ENCODE assay signal across 17 cellular contexts in the genomic region with DNA sequence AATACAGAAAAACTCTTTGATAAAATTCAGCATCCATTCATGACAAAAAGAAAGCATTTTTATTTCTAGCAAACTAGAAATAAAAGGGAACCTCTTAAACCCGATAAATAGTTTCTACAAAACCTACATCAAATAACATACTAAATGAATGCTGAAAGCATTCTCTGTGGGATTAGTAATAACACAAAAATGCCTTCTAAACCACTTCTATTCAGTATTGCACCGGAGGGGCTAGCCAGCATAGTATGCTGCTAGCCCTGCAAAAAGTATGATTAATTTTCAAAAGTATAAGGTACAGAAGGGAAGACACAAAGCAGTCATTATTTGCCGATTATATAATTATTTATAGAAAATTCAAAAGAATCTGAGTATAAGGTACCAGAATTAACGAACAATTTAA.
A peak's percentile ranks its signal among the peaks of the same experiment; 100 is the strongest.
DNase-seq lines count a peak whose midpoint lies in the region; ATAC-seq, FAIRE-seq and TF ChIP-seq lines count a peak whose summit lies in the region.
"Had no signal": no experiment of that assay in that cellular context is flagged by ENCODE, and none has a peak within 500 bp of the region (broad histone marks: within the 10 kb centered on the region; RNA-seq: fewer than 3 reads in every experiment).

No MANE protein-coding gene starts in this region.

- POLR2A ChIA-PET in CD4-positive, alpha-beta T cell (lab: Charles Lee), result no interaction called here

- H3K27ac ChIP-seq in astrocyte (ENCODE audit: low read depth, low read length), result peak overlapping the region; percentile 17
- no peak overlapping the region for H3K27ac ChIP-seq in CD4-positive, alpha-beta T cell (ENCODE audit: low read depth, low read length)
- H3K27ac ChIP-seq: esophagus squamous epithelium, parathyroid adenoma had no signal

- ATAC-seq in CD4-positive, alpha-beta T cell (ENCODE audit: poor library complexity), result no peak
- ATAC-seq: mucosa of descending colon had no signal

- no peaks in the 10 kb centered on the region for H3K36me3 Mint-ChIP-seq in astrocyte (ENCODE audit: low read depth, unreplicated experiment)
- peaks cover 11% of the 10 kb centered on the region for H3K36me3 Mint-ChIP-seq in CD4-positive, alpha-beta T cell (ENCODE audit: low read depth)

- peak overlapping the region; percentile 61 for H3K4me2 ChIP-seq in astrocyte (ENCODE audit: low read length)

- H3K27me3 ChIP-seq in astrocyte (ENCODE audit: insufficient read depth, low read length), result no peaks in the 10 kb centered on the region
- H3K27me3 ChIP-seq in CD4-positive, alpha-beta T cell (ENCODE audit: control insufficient read depth, insufficient read depth, low read length), result no peaks in the 10 kb centered on the region
- H3K27me3 ChIP-seq: esophagus squamous epithelium had no signal

- CTCF ChIA-PET in CD4-positive, alpha-beta T cell (lab: Charles Lee), result no interaction called here

- no peaks in the 10 kb centered on the region for H3K9me3 ChIP-seq in astrocyte (ENCODE audit: insufficient read depth, low read depth, low read length)
- H3K9me3 ChIP-seq in CD4-positive, alpha-beta T cell (ENCODE audit: control insufficient read depth, low read length), result no peaks in the 10 kb centered on the region
- H3K9me3 ChIP-seq: esophagus squamous epithelium, mucosa of descending colon had no signal

- peak overlapping the region; percentile 42 for H3K9ac ChIP-seq in astrocyte (ENCODE audit: low read length)
- H3K9ac ChIP-seq: parathyroid adenoma had no signal

- no peaks in the 10 kb centered on the region for H3K79me2 ChIP-seq in astrocyte (ENCODE audit: insufficient read depth, low read length)
- H3K79me2 ChIP-seq: parathyroid adenoma had no signal

- no peak overlapping the region for H3K4me3 Mint-ChIP-seq in astrocyte (ENCODE audit: unreplicated experiment)
- no peak overlapping the region for H3K4me3 Mint-ChIP-seq in CD4-positive, alpha-beta T cell

- H3K27me3 Mint-ChIP-seq in astrocyte (ENCODE audit: low read depth, unreplicated experiment), result no peaks in the 10 kb centered on the region
- H3K27me3 Mint-ChIP-seq in CD4-positive, alpha-beta T cell, result no peaks in the 10 kb centered on the region

- no peaks in the 10 kb centered on the region for H3K9me3 Mint-ChIP-seq in astrocyte (ENCODE audit: unreplicated experiment)
- no peaks in the 10 kb centered on the region for H3K9me3 Mint-ChIP-seq in CD4-positive, alpha-beta T cell

- FAIRE-seq in HTR-8/SVneo (lab: Jason Lieb, UNC) (no peak), astrocyte (lab: Jason Lieb, UNC) (no peak)
- FAIRE-seq: islet of Langerhans had no signal

- no peak overlapping the region for H3K4me3 ChIP-seq in astrocyte (ENCODE audit: insufficient read depth, low read depth, low read length)
- H3K4me3 ChIP-seq: esophagus squamous epithelium, mucosa of descending colon had no signal

- H3K27ac Mint-ChIP-seq in astrocyte (ENCODE audit: unreplicated experiment), result peak overlapping the region; percentile 95
- no peak overlapping the region for H3K27ac Mint-ChIP-seq in CD4-positive, alpha-beta T cell

- no peaks in the 10 kb centered on the region for H4K20me1 ChIP-seq in astrocyte (ENCODE audit: insufficient read depth, low read length)

- peaks cover 13% of the 10 kb centered on the region for H3K4me1 ChIP-seq in astrocyte (ENCODE audit: insufficient read depth, low read length)
- H3K4me1 ChIP-seq: parathyroid adenoma had no signal

- no peak overlapping the region for H2AFZ ChIP-seq in astrocyte (ENCODE audit: low read depth, low read length)
- H2AFZ ChIP-seq: parathyroid adenoma had no signal

- TF ChIP-seq CTCF in astrocyte (IDR thresholded peaks at IDR 0.05; ENCODE audit: insufficient read depth, low read depth, low read length), result no peak
- TF ChIP-seq CTCF in CD4-positive, alpha-beta T cell (IDR thresholded peaks at IDR 0.05), result no peak

- no peaks in the 10 kb centered on the region for H3K36me3 ChIP-seq in astrocyte (ENCODE audit: insufficient read depth, low read length)
- H3K36me3 ChIP-seq: esophagus squamous epithelium had no signal

- intact Hi-C loops in CD4-positive, alpha-beta T cell (cut with DNase I, micrococcal nuclease), result no loop called here

- H3K4me1 Mint-ChIP-seq in astrocyte (ENCODE audit: low read depth, unreplicated experiment), result peaks cover 19% of the 10 kb centered on the region
- H3K4me1 Mint-ChIP-seq in CD4-positive, alpha-beta T cell (ENCODE audit: low read depth), result peaks cover 6% of the 10 kb centered on the region

- peak; percentile 69 for DNase-seq in AG08395 (ENCODE audit: low spot score)
- DNase-seq in HTR-8/SVneo (ENCODE audit: insufficient read length, low spot score), result peak; percentile 48
- DNase-seq in astrocyte (ENCODE audit: low read depth), result peak; percentile 77
- DNase-seq in glomerular visceral epithelial cell (ENCODE audit: extremely low spot score), result peak; percentile 37
- no peak for DNase-seq in activated CD8-positive, alpha-beta memory T cell treated with anti-CD3 and anti-CD28 coated beads, Interleukin-2, amount 50 U/mL, for 48 hours
- no peak for DNase-seq in activated naive CD4-positive, alpha-beta T cell treated with anti-CD3 and anti-CD28 coated beads, Interleukin-2, amount 50 U/mL, for 16 hours
- DNase-seq in NCI-H2171 (lab: John Stamatoyannopoulos, UW), result no peak
- no peak for DNase-seq in CD4-positive, alpha-beta T cell
- DNase-seq: activated CD4-positive, CD25-positive, alpha-beta regulatory T cell treated with anti-CD3 and anti-CD28 coated beads, Interleukin-2, amount 50 U/mL, for 72 hours; activated T-cell treated with anti-CD3 and anti-CD28 coated beads for 4 hours; dermis blood vessel endothelial cell; esophagus squamous epithelium; mucosa of descending colon; MV-4-11; stimulated activated CD8-positive, alpha-beta memory T cell treated with anti-CD3 and anti-CD28 coated beads, Interleukin-4, amount 100 ng/mL, for 48 hours had no signal

Comparison
In these comparisons a context has a peak if more than half of its experiments do, and no peak if none do; other contexts are left out.
1. DNase-seq: peak in AG08395 (single experiment), HTR-8/SVneo (single experiment), astrocyte (single experiment) and glomerular visceral epithelial cell (single experiment); none in activated CD8-positive, alpha-beta memory T cell treated with anti-CD3 and anti-CD28 coated beads, Interleukin-2, amount 50 U/mL, for 48 hours (single experiment), activated naive CD4-positive, alpha-beta T cell treated with anti-CD3 and anti-CD28 coated beads, Interleukin-2, amount 50 U/mL, for 16 hours (single experiment), NCI-H2171 (single experiment) and CD4-positive, alpha-beta T cell (0 of 10).